ENCODE assay signal across 1 cellular context in genomic region chr17:16521070-16521727, GRCh38.
TF ChIP-seq lines count a peak whose summit lies in the region.

No MANE protein-coding gene starts in this region.

TF ChIP-seq in GM23338, 12 proteins besides CTCF, POLR2A, EP300 and RAD21 (continued from another document):
- TF ChIP-seq REST (IDR thresholded peaks at IDR 0.05; ENCODE audit: unreplicated experiment) (no peak), JUNB (IDR thresholded peaks at IDR 0.05; ENCODE audit: unreplicated experiment) (no peak), ZNF462 (CRISPR knock-in tag; IDR thresholded peaks at IDR 0.05) (no peak), CREB1 (CRISPR knock-in tag; IDR thresholded peaks at IDR 0.05; ENCODE audit: low read depth) (no peak), EZH2 (IDR thresholded peaks at IDR 0.05; ENCODE audit: low read depth, unreplicated experiment) (no peak), NANOG (IDR thresholded peaks at IDR 0.05; ENCODE audit: borderline replicate concordance) (no peak)
